In the genomic region with DNA sequence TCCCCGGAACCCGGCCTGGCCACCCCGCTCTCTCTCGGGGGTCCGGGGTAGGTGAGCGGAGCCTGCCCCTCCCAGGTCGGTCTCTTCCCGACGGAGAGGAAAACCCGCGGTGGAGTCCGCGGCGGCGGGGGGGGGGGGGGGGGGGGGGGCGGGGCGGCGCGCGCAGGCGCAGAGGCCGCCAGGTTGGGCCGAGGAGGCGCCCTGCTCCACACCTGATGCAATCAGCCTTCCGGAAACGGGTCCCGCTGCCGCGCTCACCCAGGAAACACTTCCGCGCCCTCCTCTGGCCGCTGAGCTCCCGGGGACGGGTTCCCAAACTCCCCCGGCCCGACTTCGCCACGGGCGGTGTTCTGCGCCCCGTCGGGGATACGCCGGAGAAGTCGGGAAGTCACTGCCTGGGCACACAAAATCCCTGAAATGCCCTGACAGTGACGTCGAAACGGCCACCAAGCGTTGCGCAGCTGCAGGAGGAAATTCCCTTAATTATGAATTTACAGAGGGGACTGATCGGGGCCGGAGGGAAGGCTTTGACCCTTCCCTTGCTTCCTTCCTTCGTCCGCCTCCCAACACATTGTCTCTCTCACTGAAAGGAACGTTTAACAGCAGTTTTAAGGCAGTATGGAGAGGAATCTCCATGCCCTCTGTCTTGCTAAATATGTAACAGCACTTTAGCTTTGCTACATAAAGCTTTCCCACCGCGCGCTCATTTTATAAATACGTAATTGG, we compare ENCODE assay signal across 7 cellular contexts. TPM values are rescaled to one million over a fixed set of nuclear protein-coding genes. Genes with fewer than 3 reads are reported as not detected.
DNase-seq lines count a peak whose midpoint lies in the region; ATAC-seq and TF ChIP-seq lines count a peak whose summit lies in the region.

No MANE protein-coding gene starts in this region.

- 2% methylated on average over 12 to 40 of the region's 59 CpGs for WGBS in lower leg skin, 2 donors

- H3K27ac ChIP-seq in coronary artery = peak overlapping the region; percentile 84 to 91

- DNase-seq in NCI-H146 treated with DMSO at 0.1 percent for 48 hours (lab: John Stamatoyannopoulos, UW; ENCODE audit: unreplicated experiment) (peak; percentile 86), UCSD-AML1 (lab: John Stamatoyannopoulos, UW; ENCODE audit: unreplicated experiment) (peak; percentile 74), coronary artery (ENCODE audit: low spot score) (peak; percentile 88), lower leg skin (ENCODE audit: low spot score in 2 of 2) (peak; percentile 37 to 93)
- peak; percentile 23 to 55 (median 44) for DNase-seq in stimulated activated CD4-positive, alpha-beta T cell treated with anti-CD3 and anti-CD28 coated beads, TNF-alpha, amount 100 ng/mL, for 48 hours (ENCODE audit: low read depth in 3 of 3)

- no peak for TF ChIP-seq POLR2A in lower leg skin (IDR thresholded peaks at IDR 0.05)

- intact Hi-C loops in lower leg skin (cut with DNase I; ENCODE audit: low total_unique reads) = no loop called here

- peak; percentile 52 for TF ChIP-seq CTCF in coronary artery (IDR thresholded peaks at IDR 0.05)
- no peak for TF ChIP-seq CTCF in lower leg skin (IDR thresholded peaks at IDR 0.05)

- ATAC-seq in GM18498 (IDR thresholded peaks at IDR 0.05; ENCODE audit: unreplicated experiment) = peak; percentile 58
- ATAC-seq in HG02763 (IDR thresholded peaks at IDR 0.05; ENCODE audit: unreplicated experiment) = peak; percentile 50

- H3K4me3 ChIP-seq in coronary artery (peak overlapping the region; percentile 81), lower leg skin (ENCODE audit: low read depth, poor library complexity, severe bottlenecking) (peak overlapping the region; percentile 46)

RNA-seq across cellular contexts. Expression of a gene that starts 2.1 kb away (rescaled TPM):
- 10 to 100 TPM; 24.0 to 49.2 (median 43.3) TPM for total RNA-seq in lower leg skin

RNA-seq across cellular contexts. Expression of a gene that starts 40.3 kb away (rescaled TPM):
- 1 to 10 TPM; 2.2 to 8.3 (median 5.1) TPM for total RNA-seq in lower leg skin

Comparison
In these comparisons a context has a peak if more than half of its experiments do, and no peak if none do; other contexts are left out.
1. Peak in every context shown above with its lines: DNase-seq, ATAC-seq, H3K4me3 ChIP-seq and H3K27ac ChIP-seq.